ENCODE assay signal across 19 cellular contexts in the genomic region with DNA sequence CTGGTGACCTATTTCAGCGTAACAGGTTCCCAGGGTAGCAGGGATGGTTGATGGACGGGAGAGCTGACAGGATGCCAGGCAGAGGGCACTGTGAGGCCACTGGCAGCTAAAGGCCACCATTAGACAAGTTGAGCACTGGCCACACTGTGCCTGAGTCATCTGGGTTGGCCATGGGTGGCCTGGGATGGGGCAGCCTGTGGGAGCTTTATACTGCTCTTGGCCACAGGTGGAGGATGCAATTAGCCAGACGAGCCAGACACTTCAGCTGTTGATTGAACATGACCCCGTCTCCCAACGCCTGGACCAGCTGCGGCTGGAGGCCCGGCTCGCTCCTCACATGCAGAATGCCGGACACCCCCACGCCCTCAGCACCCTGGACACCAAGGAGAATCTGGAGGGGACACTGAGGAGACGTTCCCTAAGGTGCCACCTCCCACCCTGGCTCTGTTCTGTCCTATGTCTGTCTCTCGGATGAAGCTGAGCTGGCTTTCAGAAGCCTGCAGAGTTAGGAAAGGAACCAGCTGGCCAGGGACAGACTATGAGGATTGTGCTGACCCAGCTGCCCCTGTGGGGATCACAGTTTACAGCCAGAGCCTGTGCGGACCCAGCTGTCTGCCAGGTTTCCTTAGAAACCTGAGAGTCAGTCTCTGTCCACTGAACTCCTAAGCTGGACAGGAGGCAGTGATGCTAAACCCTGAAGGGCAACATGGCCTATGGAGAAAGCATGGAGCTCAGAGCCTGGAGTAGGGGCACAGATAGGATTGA.
"Had no signal": no experiment of that assay in that cellular context is flagged by ENCODE, and none has a peak within 500 bp of the region (broad histone marks: within the 10 kb centered on the region; RNA-seq: fewer than 3 reads in every experiment).

No MANE protein-coding gene starts in this region.

- H3K36me3 ChIP-seq: ovary had no signal

- H3K4me3 Mint-ChIP-seq: activated B cell treated with CpG ODN at 0.5 μM for 24 hours; activated CD4-positive, alpha-beta T cell treated with anti-CD3 and anti-CD28 coated beads, Interleukin-2, amount 10 ng/mL, durations not matched to agents 24 days and 14 days; activated naive CD8-positive, alpha-beta T cell treated with anti-CD3 and anti-CD28 coated beads for 36 hours; central memory CD8-positive, alpha-beta T cell; neural crest cell; stimulated activated naive B cell treated with anti-CD40 and anti-IgM and Interleukin-4, amounts not matched to agents 10 μg/mL and 1 μg/mL and 100 μg/mL, for 72 hours had no signal

- ATAC-seq: body of pancreas; stimulated activated naive B cell treated with anti-CD40 and anti-IgM and Interleukin-4, amounts not matched to agents 10 μg/mL and 1 μg/mL and 100 μg/mL, for 72 hours had no signal

- H3K27me3 ChIP-seq: body of pancreas, heart right ventricle, ovary, tibial nerve, vagina had no signal

- H3K4me1 ChIP-seq: heart right ventricle, tibial nerve, vagina had no signal

- H3K9me3 Mint-ChIP-seq: activated B cell treated with CpG ODN at 0.5 μM for 24 hours; activated CD4-positive, alpha-beta T cell treated with anti-CD3 and anti-CD28 coated beads, Interleukin-2, amount 10 ng/mL, durations not matched to agents 24 days and 14 days; activated naive CD8-positive, alpha-beta T cell treated with anti-CD3 and anti-CD28 coated beads for 36 hours; central memory CD8-positive, alpha-beta T cell; neural crest cell; stimulated activated naive B cell treated with anti-CD40 and anti-IgM and Interleukin-4, amounts not matched to agents 10 μg/mL and 1 μg/mL and 100 μg/mL, for 72 hours had no signal

- H3K27ac Mint-ChIP-seq: activated B cell treated with CpG ODN at 0.5 μM for 24 hours; activated CD4-positive, alpha-beta T cell treated with anti-CD3 and anti-CD28 coated beads, Interleukin-2, amount 10 ng/mL, durations not matched to agents 24 days and 14 days; activated naive CD8-positive, alpha-beta T cell treated with anti-CD3 and anti-CD28 coated beads for 36 hours; stimulated activated naive B cell treated with anti-CD40 and anti-IgM and Interleukin-4, amounts not matched to agents 10 μg/mL and 1 μg/mL and 100 μg/mL, for 72 hours had no signal

- DNase-seq: activated B cell treated with CpG ODN at 0.5 μM for 24 hours; activated CD4-positive, alpha-beta T cell treated with anti-CD3 and anti-CD28 coated beads, Interleukin-2, amount 10 ng/mL, durations not matched to agents 24 days and 14 days; activated CD8-positive, alpha-beta memory T cell treated with anti-CD3 and anti-CD28 coated beads, Interleukin-2, amount 50 U/mL, for 48 hours; activated gamma-delta T cell treated with Interleukin-2 at 50 U/mL for 16 hours; activated naive CD8-positive, alpha-beta T cell treated with anti-CD3 and anti-CD28 coated beads for 36 hours; body of pancreas; effector CD4-positive, alpha-beta T cell; heart right ventricle; mesendoderm; ovary; SK-N-SH; stimulated activated CD4-positive, alpha-beta T cell treated with anti-CD3 and anti-CD28 coated beads, Interleukin-2, amount 100 ng/mL, for 48 hours; stimulated activated naive B cell treated with anti-CD40 and anti-IgM and Interleukin-4, amounts not matched to agents 10 μg/mL and 1 μg/mL and 100 μg/mL, for 72 hours; T-helper 1 cell had no signal

- H3K27me3 Mint-ChIP-seq: activated B cell treated with CpG ODN at 0.5 μM for 24 hours; activated CD4-positive, alpha-beta T cell treated with anti-CD3 and anti-CD28 coated beads, Interleukin-2, amount 10 ng/mL, durations not matched to agents 24 days and 14 days; activated naive CD8-positive, alpha-beta T cell treated with anti-CD3 and anti-CD28 coated beads for 36 hours; central memory CD8-positive, alpha-beta T cell; stimulated activated naive B cell treated with anti-CD40 and anti-IgM and Interleukin-4, amounts not matched to agents 10 μg/mL and 1 μg/mL and 100 μg/mL, for 72 hours had no signal

- H3K9me3 ChIP-seq: body of pancreas, heart right ventricle, ovary, SK-N-SH, tibial nerve, vagina had no signal

- H3K27ac ChIP-seq: body of pancreas, coronary artery, heart right ventricle, ovary, tibial nerve, vagina had no signal

- H3K4me2 ChIP-seq: SK-N-SH had no signal

- H3K4me1 Mint-ChIP-seq: activated B cell treated with CpG ODN at 0.5 μM for 24 hours; activated CD4-positive, alpha-beta T cell treated with anti-CD3 and anti-CD28 coated beads, Interleukin-2, amount 10 ng/mL, durations not matched to agents 24 days and 14 days; activated naive CD8-positive, alpha-beta T cell treated with anti-CD3 and anti-CD28 coated beads for 36 hours; central memory CD8-positive, alpha-beta T cell; neural crest cell had no signal

- H3K4me3 ChIP-seq: body of pancreas, coronary artery, heart right ventricle, ovary, tibial nerve, vagina had no signal

- H3K9ac ChIP-seq: SK-N-SH had no signal
